In genomic region chr18:5457467-5457957, GRCh38 we compare ENCODE assay signal across 13 cellular contexts.
DNase-seq lines count a peak whose midpoint lies in the region; ATAC-seq lines count a peak whose summit lies in the region.
"Had no signal": no experiment of that assay in that cellular context is flagged by ENCODE, and none has a peak within 500 bp of the region (broad histone marks: within the 10 kb centered on the region; RNA-seq: fewer than 3 reads in every experiment).

No MANE protein-coding gene starts in this region.

- peaks cover 2 to 13% (median 11%) of the 10 kb centered on the region in 4 donors for H3K4me1 Mint-ChIP-seq in CD4-positive, alpha-beta memory T cell
- no peaks in the 10 kb centered on the region for H3K4me1 Mint-ChIP-seq in activated T-helper 17 cell treated with anti-CD3 and anti-CD28 coated beads, Interleukin-2, amount 50 U/mL, for 72 hours
- H3K4me1 Mint-ChIP-seq in naive thymus-derived CD4-positive, alpha-beta T cell = peaks cover 0 to 41% (median 25%) of the 10 kb centered on the region in 7 donors

- H3K27me3 Mint-ChIP-seq in CD4-positive, alpha-beta memory T cell = no peaks in the 10 kb centered on the region
- H3K27me3 Mint-ChIP-seq in activated T-helper 17 cell treated with anti-CD3 and anti-CD28 coated beads, Interleukin-2, amount 50 U/mL, for 72 hours = no peaks in the 10 kb centered on the region
- H3K27me3 Mint-ChIP-seq in naive thymus-derived CD4-positive, alpha-beta T cell = peaks cover 0 to 5% (median 0%) of the 10 kb centered on the region in 5 donors

- DNase-seq in CD4-positive, alpha-beta memory T cell = no peak
- DNase-seq in naive thymus-derived CD4-positive, alpha-beta T cell = no peak
- DNase-seq in germinal center (ENCODE audit: low spot score) = no peak
- no peak for DNase-seq in cerebellar nuclear complex (lab: John Stamatoyannopoulos, UW)
- DNase-seq: activated CD4-positive, alpha-beta T cell treated with anti-CD3 and anti-CD28 coated beads, Interleukin-2, amount 50 U/mL, for 4 hours; colonic mucosa; left ventricle myocardium inferior; NCI-H1417 treated with DMSO at 0.1 percent for 48 hours; stomach had no signal

- CTCF ChIA-PET in CD4-positive, alpha-beta memory T cell (lab: Charles Lee; ENCODE audit: partially characterized antibody) = interaction anchor here (1.3 to 1.6 kb wide), 2 partner anchors 16 to 220 kb away, joined by 3 read pairs; no protein-coding TSS in a partner anchor
- CTCF ChIA-PET in naive thymus-derived CD4-positive, alpha-beta T cell (lab: Charles Lee) = interaction anchor here (0.8 to 1.3 kb wide), 3 partner anchors 18 to 384 kb away, joined by 3 read pairs; no protein-coding TSS in a partner anchor

- H3K4me3 Mint-ChIP-seq in CD4-positive, alpha-beta memory T cell = peak overlapping the region in 6 of 8 donors; percentile 51 to 81 (median 76)
- peak overlapping the region; percentile 62 for H3K4me3 Mint-ChIP-seq in activated T-helper 17 cell treated with anti-CD3 and anti-CD28 coated beads, Interleukin-2, amount 50 U/mL, for 72 hours
- H3K4me3 Mint-ChIP-seq in naive thymus-derived CD4-positive, alpha-beta T cell = peak overlapping the region in 9 of 10 donors; percentile 63 to 87 (median 73)

- H3K27ac ChIP-seq in CD4-positive, alpha-beta memory T cell (ENCODE audit: low read depth, low read length) = no peak overlapping the region
- H3K27ac ChIP-seq in naive thymus-derived CD4-positive, alpha-beta T cell (ENCODE audit: low read depth, low read length) = peak overlapping the region; percentile 66
- H3K27ac ChIP-seq: colonic mucosa, stomach had no signal

- POLR2A ChIA-PET in CD4-positive, alpha-beta memory T cell (lab: Charles Lee; ENCODE audit: partially characterized antibody) = interaction anchor here (1.3 kb wide), 1 partner anchor 162 kb away, joined by 3 read pairs; the partner anchor contains the start of gene ZBTB14
- POLR2A ChIA-PET in naive thymus-derived CD4-positive, alpha-beta T cell (lab: Charles Lee) = interaction anchor here (0.9 to 4.0 kb wide), 4 partner anchors 87 to 220 kb away, joined by 4 to 14 read pairs (median 8); partner anchors contain the start of genes EPB41L3 and ZBTB14

- H3K36me3 ChIP-seq in CD4-positive, alpha-beta memory T cell (ENCODE audit: insufficient read depth, low read length) = no peaks in the 10 kb centered on the region
- H3K36me3 ChIP-seq in naive thymus-derived CD4-positive, alpha-beta T cell (ENCODE audit: control insufficient read depth in 2 of 3, insufficient read depth in 3 of 3, low read length in 3 of 3) = no peaks in the 10 kb centered on the region
- H3K36me3 ChIP-seq: colonic mucosa, left ventricle myocardium inferior, stomach had no signal

- intact Hi-C loops in CD4-positive, alpha-beta memory T cell (cut with micrococcal nuclease) = loop anchor here (2.0 kb wide), 1 partner anchor 433 kb away; no protein-coding TSS in a partner anchor
- intact Hi-C loops in naive thymus-derived CD4-positive, alpha-beta T cell (cut with micrococcal nuclease) = loop anchor here (2.0 to 10.0 kb wide), 3 partner anchors 163 to 433 kb away; partner anchors contain the start of gene ZBTB14 (in 1 of the 2)

- peaks cover 5% of the 10 kb centered on the region for H3K27me3 ChIP-seq in CD4-positive, alpha-beta memory T cell (ENCODE audit: insufficient read depth, low read length)
- H3K27me3 ChIP-seq in naive thymus-derived CD4-positive, alpha-beta T cell (ENCODE audit: control insufficient read depth in 2 of 2, insufficient read depth in 2 of 2, low read length in 2 of 2) = no peaks in the 10 kb centered on the region
- H3K27me3 ChIP-seq: colonic mucosa, stomach had no signal

- no peaks in the 10 kb centered on the region for H3K36me3 Mint-ChIP-seq in CD4-positive, alpha-beta memory T cell
- no peaks in the 10 kb centered on the region for H3K36me3 Mint-ChIP-seq in activated T-helper 17 cell treated with anti-CD3 and anti-CD28 coated beads, Interleukin-2, amount 50 U/mL, for 72 hours (ENCODE audit: low read depth)
- no peaks in the 10 kb centered on the region for H3K36me3 Mint-ChIP-seq in naive thymus-derived CD4-positive, alpha-beta T cell

- no peaks in the 10 kb centered on the region for H3K9me3 ChIP-seq in CD4-positive, alpha-beta memory T cell (ENCODE audit: control insufficient read depth in 1 of 2, low read length in 2 of 2)
- no peaks in the 10 kb centered on the region for H3K9me3 ChIP-seq in naive thymus-derived CD4-positive, alpha-beta T cell (ENCODE audit: control insufficient read depth in 2 of 3, low read length in 3 of 3)
- H3K9me3 ChIP-seq: colonic mucosa, left ventricle myocardium inferior, stomach had no signal

- ATAC-seq in GM18502 (IDR thresholded peaks at IDR 0.05; ENCODE audit: poor library complexity, unreplicated experiment) (peak; percentile 13), GM21447 (IDR thresholded peaks at IDR 0.05; ENCODE audit: unreplicated experiment) (no peak), HG02623 (IDR thresholded peaks at IDR 0.05; ENCODE audit: unreplicated experiment) (no peak)
- ATAC-seq in activated T-helper 17 cell treated with anti-CD3 and anti-CD28 coated beads, Interleukin-2, amount 50 U/mL, for 72 hours (replicated peaks) = peak; percentile 43
- no peak for ATAC-seq in naive thymus-derived CD4-positive, alpha-beta T cell

- H3K27ac Mint-ChIP-seq in CD4-positive, alpha-beta memory T cell = peak overlapping the region; percentile 54 to 86 (median 77)
- H3K27ac Mint-ChIP-seq in activated T-helper 17 cell treated with anti-CD3 and anti-CD28 coated beads, Interleukin-2, amount 50 U/mL, for 72 hours = peak overlapping the region; percentile 50
- H3K27ac Mint-ChIP-seq in naive thymus-derived CD4-positive, alpha-beta T cell = peak overlapping the region in 8 of 9 donors; percentile 82 to 97 (median 86)

- H3K4me1 ChIP-seq in CD4-positive, alpha-beta memory T cell (ENCODE audit: insufficient read depth, low read length) = no peaks in the 10 kb centered on the region
- peaks cover 0 to 3% of the 10 kb centered on the region in 2 donors for H3K4me1 ChIP-seq in naive thymus-derived CD4-positive, alpha-beta T cell (ENCODE audit: control insufficient read depth in 2 of 2, insufficient read depth in 2 of 2, low read length in 2 of 2)
- H3K4me1 ChIP-seq: colonic mucosa, left ventricle myocardium inferior, stomach had no signal

- H3K9me3 Mint-ChIP-seq in CD4-positive, alpha-beta memory T cell = no peaks in the 10 kb centered on the region
- no peaks in the 10 kb centered on the region for H3K9me3 Mint-ChIP-seq in activated T-helper 17 cell treated with anti-CD3 and anti-CD28 coated beads, Interleukin-2, amount 50 U/mL, for 72 hours
- no peaks in the 10 kb centered on the region for H3K9me3 Mint-ChIP-seq in naive thymus-derived CD4-positive, alpha-beta T cell

- no peak overlapping the region for H3K4me3 ChIP-seq in CD4-positive, alpha-beta memory T cell (ENCODE audit: low read length in 2 of 2)
- H3K4me3 ChIP-seq in naive thymus-derived CD4-positive, alpha-beta T cell (ENCODE audit: low read length) = no peak overlapping the region
- H3K4me3 ChIP-seq: colonic mucosa had no signal

Comparison
In these comparisons a context has a peak if more than half of its experiments do, and no peak if none do; other contexts are left out.
1. ATAC-seq: peak in GM18502 (single experiment) and activated T-helper 17 cell treated with anti-CD3 and anti-CD28 coated beads, Interleukin-2, amount 50 U/mL, for 72 hours (single experiment); none in naive thymus-derived CD4-positive, alpha-beta T cell (single experiment), GM21447 (single experiment) and HG02623 (single experiment).
2. Peak in every context shown above with its lines, with median percentiles within 50 percentile points of each other: H3K27ac Mint-ChIP-seq and H3K4me3 Mint-ChIP-seq.